In the genomic region with DNA sequence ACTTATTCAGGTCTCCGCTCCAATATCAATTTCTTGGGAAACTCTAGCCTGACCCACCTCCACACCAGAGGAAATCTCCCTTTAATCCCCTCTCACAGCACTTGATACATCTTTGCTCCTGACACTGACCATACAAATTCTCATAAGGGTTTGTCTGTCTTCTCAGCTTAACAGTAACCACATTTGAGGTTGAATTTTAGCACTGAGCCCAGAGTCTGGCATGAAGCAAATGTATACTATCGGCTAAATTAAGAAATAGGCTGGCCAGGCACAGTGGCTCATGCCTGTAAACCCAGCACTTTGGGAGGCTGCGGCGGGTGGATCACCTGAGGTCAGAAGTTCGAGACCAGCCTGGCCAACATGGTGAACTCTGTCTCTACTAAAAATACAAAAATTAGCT, we compare ENCODE assay signal across 1 cellular context.
TF ChIP-seq lines count a peak whose summit lies in the region.

No MANE protein-coding gene starts in this region.

TF ChIP-seq in IMR-90, 13 proteins besides CTCF, POLR2A, EP300 and RAD21 (continued from another document):
- TF ChIP-seq, protein P1, sequence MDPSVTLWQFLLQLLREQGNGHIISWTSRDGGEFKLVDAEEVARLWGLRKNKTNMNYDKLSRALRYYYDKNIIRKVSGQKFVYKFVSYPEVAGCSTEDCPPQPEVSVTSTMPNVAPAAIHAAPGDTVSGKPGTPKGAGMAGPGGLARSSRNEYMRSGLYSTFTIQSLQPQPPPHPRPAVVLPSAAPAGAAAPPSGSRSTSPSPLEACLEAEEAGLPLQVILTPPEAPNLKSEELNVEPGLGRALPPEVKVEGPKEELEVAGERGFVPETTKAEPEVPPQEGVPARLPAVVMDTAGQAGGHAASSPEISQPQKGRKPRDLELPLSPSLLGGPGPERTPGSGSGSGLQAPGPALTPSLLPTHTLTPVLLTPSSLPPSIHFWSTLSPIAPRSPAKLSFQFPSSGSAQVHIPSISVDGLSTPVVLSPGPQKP (IDR thresholded peaks at IDR 0.05; ENCODE audit: borderline replicate concordance, low read depth, low read length) = no peak
- TF ChIP-seq CHD1 (IDR thresholded peaks at IDR 0.05; ENCODE audit: low read depth, low read length) (no peak), MAZ (IDR thresholded peaks at IDR 0.05; ENCODE audit: borderline replicate concordance, low read depth, low read length) (no peak), MXI1 (IDR thresholded peaks at IDR 0.05; ENCODE audit: borderline replicate concordance, low read depth, low read length) (no peak), SMC3 (IDR thresholded peaks at IDR 0.05; ENCODE audit: low read depth, low read length) (no peak), FOS (IDR thresholded peaks at IDR 0.05; ENCODE audit: low read depth, low read length) (no peak)
- TF ChIP-seq, protein P2, sequence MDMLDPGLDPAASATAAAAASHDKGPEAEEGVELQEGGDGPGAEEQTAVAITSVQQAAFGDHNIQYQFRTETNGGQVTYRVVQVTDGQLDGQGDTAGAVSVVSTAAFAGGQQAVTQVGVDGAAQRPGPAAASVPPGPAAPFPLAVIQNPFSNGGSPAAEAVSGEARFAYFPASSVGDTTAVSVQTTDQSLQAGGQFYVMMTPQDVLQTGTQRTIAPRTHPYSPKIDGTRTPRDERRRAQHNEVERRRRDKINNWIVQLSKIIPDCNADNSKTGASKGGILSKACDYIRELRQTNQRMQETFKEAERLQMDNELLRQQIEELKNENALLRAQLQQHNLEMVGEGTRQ (IDR thresholded peaks at IDR 0.05; ENCODE audit: low read depth, low read length) = no peak
